ENCODE assay signal across 8 cellular contexts in the genomic region with DNA sequence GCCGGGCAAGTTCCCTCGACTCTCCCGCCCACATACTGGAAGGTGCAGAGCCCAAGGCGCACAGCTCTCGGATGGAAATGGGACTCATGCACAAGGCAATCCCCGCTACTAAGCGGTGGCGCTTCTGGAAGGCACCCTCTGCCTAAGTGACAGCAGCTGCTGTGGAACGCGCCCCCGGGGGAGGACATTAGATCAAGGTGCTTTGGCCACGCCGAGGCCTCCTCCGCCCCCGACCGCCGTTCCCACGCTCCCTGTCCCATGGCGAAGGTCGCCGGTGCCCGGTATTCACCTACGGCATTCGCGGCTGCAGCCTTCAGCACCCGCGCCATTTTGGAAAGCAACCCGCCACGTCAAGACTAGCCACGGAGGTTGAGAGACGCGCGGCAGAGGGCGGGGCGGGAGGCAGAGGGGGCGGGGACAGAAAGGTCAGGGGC. TPM values are rescaled to one million over a fixed set of nuclear protein-coding genes. Genes with fewer than 3 reads are reported as not detected.
DNase-seq lines count a peak whose midpoint lies in the region; ATAC-seq, FAIRE-seq and TF ChIP-seq lines count a peak whose summit lies in the region.

A gene (minus strand): TSS at position 339 of the 434 bp plus-strand sequence. CDS start 10 bp downstream, at position 329.

- no peaks in the 10 kb centered on the region for H3K9me3 ChIP-seq in HepG2 (ENCODE audit: low read length)

- peak within 1 kb of the TSS; percentile 99 for H3K9ac ChIP-seq in HepG2 (ENCODE audit: insufficient read depth, low read depth, low read length)

- peak; percentile 57 for TF ChIP-seq RAD21 in HepG2 (CRISPR knock-in tag; IDR thresholded peaks at IDR 0.05)

- no peaks in the 10 kb centered on the region; a peak in 1 of 5 replicates for H3K27me3 ChIP-seq in HepG2 (ENCODE audit: control insufficient read depth in 1 of 2, insufficient read depth in 2 of 2, low read length in 2 of 2)

- ATAC-seq in HG03159 (IDR thresholded peaks at IDR 0.05; ENCODE audit: unreplicated experiment) (peak; percentile 85), HepG2 (peak; percentile 82)
- ATAC-seq in activated CD4-positive, CD25-positive, alpha-beta regulatory T cell treated with anti-CD3 and anti-CD28 coated beads, Interleukin-2, amount 50 U/mL, for 24 hours, result peak; percentile 86 to 90

- TF ChIP-seq EP300 in HepG2 (IDR thresholded peaks at IDR 0.05; ENCODE audit: low read depth in 2 of 2, low read length in 2 of 2) (no peak), HepG2 (CRISPR knock-in tag; IDR thresholded peaks at IDR 0.05; ENCODE audit: borderline replicate concordance) (peak; percentile 39; the same call in 1 of the 2 replicates)

- peaks cover 65% of the 10 kb centered on the region for H3K4me1 ChIP-seq in HepG2 (ENCODE audit: insufficient read depth, low read length)

- TF ChIP-seq POLR2A in GM18951 (IDR thresholded peaks at IDR 0.05; ENCODE audit: extremely low read depth, insufficient read depth, insufficient read length) (peak; percentile 62), HepG2 (IDR thresholded peaks at IDR 0.05; ENCODE audit: insufficient read depth in 1 of 2, low read depth in 2 of 2, low read length in 2 of 2) (peak in 1 of 2 experiments; percentile 88; a peak in 3 of 4 replicates)

- peak within 1 kb of the TSS; percentile 79 for H2AFZ ChIP-seq in HepG2 (ENCODE audit: low read length)

- peaks cover 87% of the 10 kb centered on the region for H3K79me2 ChIP-seq in HepG2 (ENCODE audit: insufficient read depth, low read length)

- peak within 1 kb of the TSS; percentile 96 for H3K4me2 ChIP-seq in HepG2 (ENCODE audit: low read depth, low read length)

- in situ Hi-C loops in GM18951 (cut with MboI; ENCODE audit: low sequenced_read_pairs, unreplicated experiment), result no loop called here
- in situ Hi-C loops in HepG2 (cut with HindIII; ENCODE audit: extremely low pct_ligation_motif_present, low pct_unique_long_range_greater_than_20kb), result no loop called here

- no peak for FAIRE-seq in HepG2 (lab: Jason Lieb, UNC)

- BruUV-seq in HepG2 (replicated peaks; lab: Mats Ljungman, UMichigan), result no TSS peak

- peak within 1 kb of the TSS; percentile 96 for H3K27ac ChIP-seq in HepG2 (ENCODE audit: extremely low read length, insufficient read depth, low read length)

- intact Hi-C loops in HepG2 (cut with micrococcal nuclease; ENCODE audit: unreplicated experiment), result loop anchor here (1.0 kb wide), 2 partner anchors 9 to 30 kb away; no protein-coding TSS in a partner anchor

- peaks cover 7 to 20% of the 10 kb centered on the region in 2 experiments for H3K36me3 ChIP-seq in HepG2 (replicated peaks in 1 of 2; ENCODE audit: control insufficient read depth in 1 of 2, insufficient read depth in 2 of 2, low read length in 2 of 2)

- peaks cover 17% of the 10 kb centered on the region for H4K20me1 ChIP-seq in HepG2 (ENCODE audit: insufficient read depth, low read length)

- peak; percentile 39 for DNase-seq in AG09319 (ENCODE audit: extremely low read depth, low read depth)
- DNase-seq in NCI-H2227 treated with DMSO at 0.1 percent for 48 hours (lab: John Stamatoyannopoulos, UW), result peak; percentile 98
- DNase-seq in cerebellum (ENCODE audit: low spot score), result peak; percentile 90
- DNase-seq in HepG2 (ENCODE audit: low spot score), result peak; percentile 85
- peak; percentile 90 for DNase-seq in stimulated activated CD4-positive, alpha-beta T cell treated with anti-CD3 and anti-CD28 coated beads, Interleukin-4, amount 100 ng/mL, for 24 hours

- H3K4me3 ChIP-seq in HepG2 (replicated peaks in 1 of 3; ENCODE audit: insufficient read depth in 1 of 3, low read depth in 2 of 3, low read length in 3 of 3), result peak within 1 kb of the TSS; percentile 82 to 94 (median 86)

- 0% methylated on average over 19 of the region's 36 CpGs for WGBS in HepG2 (ENCODE audit: low lambda C conversion rate)

- POLR2A ChIA-PET in HepG2 (lab: Yijun Ruan, JAX), result interaction anchor here (0.5 to 4.1 kb wide), 15 partner anchors 9 to 202 kb away, joined by 3 to 36 read pairs (median 6); a partner anchor contains a TSS

- no peak for TF ChIP-seq CTCF in AG09319 (IDR thresholded peaks at IDR 0.05; ENCODE audit: low read depth, low read length)
- TF ChIP-seq CTCF in HepG2 (CRISPR knock-in tag; IDR thresholded peaks at IDR 0.05), result peak; percentile 17; the same call in 1 of the 2 replicates

- CTCF ChIA-PET in HepG2 (lab: Yijun Ruan, JAX; ENCODE audit: low intra/inter-chr PET ratio, low total read pairs), result no interaction called here

TF ChIP-seq in HepG2, 621 proteins besides CTCF, POLR2A, EP300 and RAD21 (continues in another document):
- peak; percentile 37; the same call in 1 of the 2 replicates for TF ChIP-seq ZNF367 (CRISPR knock-in tag; IDR thresholded peaks at IDR 0.05; ENCODE audit: borderline replicate concordance)
- TF ChIP-seq ZNF550 (CRISPR knock-in tag; IDR thresholded peaks at IDR 0.05; ENCODE audit: borderline replicate concordance), result no peak
- TF ChIP-seq TOE1 (CRISPR knock-in tag; IDR thresholded peaks at IDR 0.05), result 0 out of 2 replicates have a peak, but pooled peaks have one; percentile 34
- TF ChIP-seq, protein P1, sequence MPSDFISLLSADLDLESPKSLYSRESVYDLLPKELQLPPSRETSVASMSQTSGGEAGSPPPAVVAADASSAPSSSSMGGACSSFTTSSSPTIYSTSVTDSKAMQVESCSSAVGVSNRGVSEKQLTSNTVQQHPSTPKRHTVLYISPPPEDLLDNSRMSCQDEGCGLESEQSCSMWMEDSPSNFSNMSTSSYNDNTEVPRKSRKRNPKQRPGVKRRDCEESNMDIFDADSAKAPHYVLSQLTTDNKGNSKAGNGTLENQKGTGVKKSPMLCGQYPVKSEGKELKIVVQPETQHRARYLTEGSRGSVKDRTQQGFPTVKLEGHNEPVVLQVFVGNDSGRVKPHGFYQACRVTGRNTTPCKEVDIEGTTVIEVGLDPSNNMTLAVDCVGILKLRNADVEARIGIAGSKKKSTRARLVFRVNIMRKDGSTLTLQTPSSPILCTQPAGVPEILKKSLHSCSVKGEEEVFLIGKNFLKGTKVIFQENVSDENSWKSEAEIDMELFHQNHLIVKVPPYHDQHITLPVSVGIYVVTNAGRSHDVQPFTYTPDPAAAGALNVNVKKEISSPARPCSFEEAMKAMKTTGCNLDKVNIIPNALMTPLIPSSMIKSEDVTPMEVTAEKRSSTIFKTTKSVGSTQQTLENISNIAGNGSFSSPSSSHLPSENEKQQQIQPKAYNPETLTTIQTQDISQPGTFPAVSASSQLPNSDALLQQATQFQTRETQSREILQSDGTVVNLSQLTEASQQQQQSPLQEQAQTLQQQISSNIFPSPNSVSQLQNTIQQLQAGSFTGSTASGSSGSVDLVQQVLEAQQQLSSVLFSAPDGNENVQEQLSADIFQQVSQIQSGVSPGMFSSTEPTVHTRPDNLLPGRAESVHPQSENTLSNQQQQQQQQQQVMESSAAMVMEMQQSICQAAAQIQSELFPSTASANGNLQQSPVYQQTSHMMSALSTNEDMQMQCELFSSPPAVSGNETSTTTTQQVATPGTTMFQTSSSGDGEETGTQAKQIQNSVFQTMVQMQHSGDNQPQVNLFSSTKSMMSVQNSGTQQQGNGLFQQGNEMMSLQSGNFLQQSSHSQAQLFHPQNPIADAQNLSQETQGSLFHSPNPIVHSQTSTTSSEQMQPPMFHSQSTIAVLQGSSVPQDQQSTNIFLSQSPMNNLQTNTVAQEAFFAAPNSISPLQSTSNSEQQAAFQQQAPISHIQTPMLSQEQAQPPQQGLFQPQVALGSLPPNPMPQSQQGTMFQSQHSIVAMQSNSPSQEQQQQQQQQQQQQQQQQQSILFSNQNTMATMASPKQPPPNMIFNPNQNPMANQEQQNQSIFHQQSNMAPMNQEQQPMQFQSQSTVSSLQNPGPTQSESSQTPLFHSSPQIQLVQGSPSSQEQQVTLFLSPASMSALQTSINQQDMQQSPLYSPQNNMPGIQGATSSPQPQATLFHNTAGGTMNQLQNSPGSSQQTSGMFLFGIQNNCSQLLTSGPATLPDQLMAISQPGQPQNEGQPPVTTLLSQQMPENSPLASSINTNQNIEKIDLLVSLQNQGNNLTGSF (CRISPR knock-in tag; IDR thresholded peaks at IDR 0.05), result no peak
- TF ChIP-seq POGZ (CRISPR knock-in tag; IDR thresholded peaks at IDR 0.05), result no peak; the same call in 1 of the 2 replicates
- TF ChIP-seq GABPA (IDR thresholded peaks at IDR 0.05; ENCODE audit: low read depth, low read length), result no peak
- no peak for TF ChIP-seq GABPA (CRISPR knock-in tag; IDR thresholded peaks at IDR 0.05; ENCODE audit: low read depth)
- TF ChIP-seq KDM6A (CRISPR knock-in tag; IDR thresholded peaks at IDR 0.05; ENCODE audit: low read depth), result no peak; the same call in 1 of the 2 replicates
- TF ChIP-seq ZNF160 (CRISPR knock-in tag; IDR thresholded peaks at IDR 0.05), result no peak
- peak; percentile 34; the same call in 1 of the 2 replicates for TF ChIP-seq ZNF383 (CRISPR knock-in tag; IDR thresholded peaks at IDR 0.05; ENCODE audit: borderline replicate concordance)
- TF ChIP-seq ZNF501 (CRISPR knock-in tag; IDR thresholded peaks at IDR 0.05), result peak; percentile 96

RNA-seq across cellular contexts. Expression of the gene that starts here (rescaled TPM):
- total RNA-seq in cerebellum, result 12.0 TPM
- 56.1 and 66.9 TPM in 2 replicates for total RNA-seq in HepG2 (2016; rRNA removed; fragmentation: Illumina TruSeq; extraction: Trizol)
- total RNA-seq in HepG2 (2016; cell fraction: cytosol; rRNA removed; fragmentation: Illumina TruSeq; extraction: Trizol; ENCODE audit: low read depth), result 22.7 and 26.1 TPM in 2 replicates
- total RNA-seq in HepG2 (2016; cell fraction: insoluble cytoplasmic fraction; rRNA removed; fragmentation: Illumina TruSeq; extraction: Trizol), result 61.5 and 66.5 TPM in 2 replicates
- total RNA-seq in HepG2 (2016; cell fraction: membrane; rRNA removed; fragmentation: Illumina TruSeq; extraction: Trizol), result 35.2 and 36.9 TPM in 2 replicates
- 77.4 and 90.5 TPM in 2 replicates for total RNA-seq in HepG2 (2016; cell fraction: nucleus; rRNA removed; fragmentation: Illumina TruSeq; extraction: Trizol)
- polyA plus RNA-seq in HepG2 (2011; rRNA removed), result 23.5 and 32.0 TPM in 2 replicates
- polyA plus RNA-seq in HepG2 (2011; cell fraction: cytosol; rRNA removed), result 15.9 and 19.6 TPM in 2 replicates
- polyA plus RNA-seq in HepG2 (2011; cell fraction: nucleus; rRNA removed), result 35.0 and 56.3 TPM in 2 replicates
- polyA plus RNA-seq in HepG2 (2012), result 27.8 and 41.9 TPM in 2 replicates
- polyA plus RNA-seq in HepG2 (2016; cell fraction: cytosol; fragmentation: Illumina TruSeq; extraction: Trizol; ENCODE audit: low read depth), result 23.8 and 24.1 TPM in 2 replicates
- 52.5 and 59.2 TPM in 2 replicates for polyA plus RNA-seq in HepG2 (2016; cell fraction: insoluble cytoplasmic fraction; fragmentation: Illumina TruSeq; extraction: Trizol; ENCODE audit: low read depth)
- 25.0 and 27.3 TPM in 2 replicates for polyA plus RNA-seq in HepG2 (2016; cell fraction: membrane; fragmentation: Illumina TruSeq; extraction: Trizol; ENCODE audit: low read depth)
- polyA plus RNA-seq in HepG2 (2016; cell fraction: nucleus; fragmentation: Illumina TruSeq; extraction: Trizol; ENCODE audit: insufficient read depth, low read depth), result 106 and 118 TPM in 2 replicates
- polyA minus RNA-seq in HepG2 (2011; rRNA and poly(A)+ RNA removed; ENCODE audit: low replicate concordance), result 8.4 and 24.6 TPM in 2 replicates
- 7.8 and 11.8 TPM in 2 replicates for polyA minus RNA-seq in HepG2 (2011; cell fraction: cytosol; rRNA and poly(A)+ RNA removed)
- polyA minus RNA-seq in HepG2 (2011; cell fraction: nucleus; rRNA and poly(A)+ RNA removed), result 42.6 and 78.7 TPM in 2 replicates

Comparison
In these comparisons a context has a peak if more than half of its experiments do, and no peak if none do; other contexts are left out.
1. Peak in every context shown above with its lines: DNase-seq, ATAC-seq, H3K4me3 ChIP-seq and H3K27ac ChIP-seq.
2. DNase-seq: peak in every context shown above with its lines; median percentile 98 in NCI-H2227 treated with DMSO at 0.1 percent for 48 hours; 90 in cerebellum; 90 in stimulated activated CD4-positive, alpha-beta T cell treated with anti-CD3 and anti-CD28 coated beads, Interleukin-4, amount 100 ng/mL, for 24 hours; 85 in HepG2; 39 in AG09319.